ENCODE assay signal across 12 cellular contexts in the genomic region with DNA sequence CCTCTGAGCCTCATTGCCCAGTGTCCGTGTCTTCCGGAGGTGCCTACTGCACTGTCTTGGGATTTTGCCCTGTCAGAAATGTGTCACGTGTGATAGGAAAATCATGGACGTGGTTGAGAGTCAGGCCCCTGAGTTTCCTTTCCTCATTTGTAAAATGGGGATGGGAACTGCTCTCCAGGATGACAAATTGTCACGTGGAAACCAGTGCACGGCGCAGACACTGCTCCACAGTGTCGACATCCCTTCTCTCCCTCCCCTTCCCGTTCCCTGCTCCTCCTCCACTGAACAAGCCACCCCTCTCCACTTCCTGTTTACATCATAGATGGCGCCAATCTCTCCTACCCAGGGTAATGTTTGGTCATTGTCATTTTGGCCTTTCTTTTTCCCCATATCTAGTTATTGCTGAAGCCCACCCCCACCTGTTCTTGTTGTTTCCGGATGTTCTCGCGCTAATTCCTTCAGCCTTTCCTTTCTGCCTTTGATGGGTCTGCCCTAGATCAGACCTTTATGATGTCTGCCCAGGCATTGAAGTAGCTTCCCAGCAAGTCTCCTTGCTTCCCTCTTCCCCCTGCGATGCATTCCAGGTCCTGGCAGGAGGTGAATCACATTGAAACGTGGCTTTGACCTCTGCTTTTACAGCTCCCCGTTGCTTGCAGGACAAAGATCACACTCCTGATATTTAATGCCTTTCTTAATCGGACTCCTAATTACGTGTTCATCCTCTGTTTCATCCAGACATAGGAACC.
A peak's percentile ranks its signal among the peaks of the same experiment; 100 is the strongest.
DNase-seq lines count a peak whose midpoint lies in the region; ATAC-seq and TF ChIP-seq lines count a peak whose summit lies in the region.
"Had no signal": no experiment of that assay in that cellular context is flagged by ENCODE, and none has a peak within 500 bp of the region (broad histone marks: within the 10 kb centered on the region; RNA-seq: fewer than 3 reads in every experiment).

No MANE protein-coding gene starts in this region.

- H3K27me3 ChIP-seq in right lobe of liver (no peaks in the 10 kb centered on the region), stomach (no peaks in the 10 kb centered on the region), mesendoderm (ENCODE audit: insufficient read depth, low read length, poor library complexity) (no peaks in the 10 kb centered on the region)

- H3K4ac ChIP-seq in mesendoderm (ENCODE audit: low read depth, low read length) = no peak overlapping the region

- DNase-seq in NOMO-1 (lab: John Stamatoyannopoulos, UW; ENCODE audit: unreplicated experiment in 2 of 2) (peak; percentile 63 to 80), right lobe of liver (peak in 1 of 3 donors; percentile 63), stomach (no peak), progenitor cell of endocrine pancreas (ENCODE audit: low spot score, unreplicated experiment) (no peak), mesendoderm (no peak)
- no peak for DNase-seq in stimulated activated CD4-positive, alpha-beta T cell treated with anti-CD3 and anti-CD28 coated beads, Interleukin-12 subunit alpha, Interleukin-12 subunit beta, amount 100 ng/mL, for 4 hours
- DNase-seq: activated B cell treated with CpG ODN at 0.5 μM for 24 hours; erythroblast; NCI-H1048; stimulated activated naive CD4-positive, alpha-beta T cell treated with Interleukin-2 at 50 U/mL for 16 hours had no signal

- H2BK15ac ChIP-seq in mesendoderm (replicated peaks; ENCODE audit: low read depth) = no peak overlapping the region

- H3K36me3 Mint-ChIP-seq in progenitor cell of endocrine pancreas (ENCODE audit: insufficient read depth) = peaks cover 13% of the 10 kb centered on the region

- H3K4me1 Mint-ChIP-seq in progenitor cell of endocrine pancreas (ENCODE audit: low read depth) = peaks cover 8% of the 10 kb centered on the region

- no peak overlapping the region for H3K9ac ChIP-seq in mesendoderm (ENCODE audit: low read length)

- ATAC-seq in right lobe of liver (peak; percentile 85 to 89 (median 89)), HG02642 (IDR thresholded peaks at IDR 0.05; ENCODE audit: poor library complexity, unreplicated experiment) (no peak)

- H3K36me3 ChIP-seq in right lobe of liver (no peaks in the 10 kb centered on the region), stomach (peaks cover 0 to 28% (median 26%) of the 10 kb centered on the region in 4 donors), mesendoderm (ENCODE audit: control insufficient read depth, insufficient read depth, low read length) (no peaks in the 10 kb centered on the region)

- H3K18ac ChIP-seq in mesendoderm (ENCODE audit: low read length) = no peak overlapping the region

- peaks cover 7% of the 10 kb centered on the region for H3K9me3 Mint-ChIP-seq in progenitor cell of endocrine pancreas (ENCODE audit: low read depth)
- H3K9me3 Mint-ChIP-seq: activated B cell treated with CpG ODN at 0.5 μM for 24 hours had no signal

- no peak overlapping the region for H3K23ac ChIP-seq in mesendoderm (ENCODE audit: low read length)

- H4K5ac ChIP-seq in mesendoderm (ENCODE audit: low read length) = no peak overlapping the region

- no peak overlapping the region for H2AK5ac ChIP-seq in mesendoderm (ENCODE audit: low read length)

- TF ChIP-seq CTCF in right lobe of liver (IDR thresholded peaks at IDR 0.05) (no peak), stomach (IDR thresholded peaks at IDR 0.05) (no peak), progenitor cell of endocrine pancreas (IDR thresholded peaks at IDR 0.05; ENCODE audit: unreplicated experiment) (no peak)

- no peaks in the 10 kb centered on the region for H3K79me2 ChIP-seq in mesendoderm (ENCODE audit: control insufficient read depth, insufficient read depth, low read length)

- no peaks in the 10 kb centered on the region for H3K27me3 Mint-ChIP-seq in progenitor cell of endocrine pancreas
- H3K27me3 Mint-ChIP-seq: activated B cell treated with CpG ODN at 0.5 μM for 24 hours had no signal

- no peak overlapping the region for H3K4me2 ChIP-seq in mesendoderm (ENCODE audit: low read length)

- H3K4me3 ChIP-seq in right lobe of liver (no peak overlapping the region), stomach (no peak overlapping the region), mesendoderm (ENCODE audit: low read length) (no peak overlapping the region)

- TF ChIP-seq POLR2A in right lobe of liver (IDR thresholded peaks at IDR 0.05) (no peak), stomach (IDR thresholded peaks at IDR 0.05) (no peak)

- H3K79me1 ChIP-seq in mesendoderm (ENCODE audit: low read length) = peaks cover 1% of the 10 kb centered on the region

- H3K9me3 ChIP-seq in right lobe of liver (no peaks in the 10 kb centered on the region), stomach (no peaks in the 10 kb centered on the region)

- H2BK5ac ChIP-seq in mesendoderm (ENCODE audit: low read length) = no peak overlapping the region

- intact Hi-C loops in right lobe of liver (cut with DNase I) (no loop called here), stomach (cut with DNase I; ENCODE audit: low total_unique reads) (no loop called here)

- no peak overlapping the region for H3K27ac Mint-ChIP-seq in progenitor cell of endocrine pancreas
- H3K27ac Mint-ChIP-seq: activated B cell treated with CpG ODN at 0.5 μM for 24 hours had no signal

- 46% methylated on average over 16 of the region's 18 CpGs for WGBS in right lobe of liver (ENCODE audit: insufficient coverage, low coverage, low lambda C conversion rate, missing lambda C conversion rate)
- WGBS in stomach, 5 donors = 79 to 81% (median 80%) methylated on average over 18 of the region's 18 CpGs
- WGBS in mesendoderm (ENCODE audit: extremely low coverage, insufficient coverage, low lambda C conversion rate) = no CpG with 5 or more reads among the region's 18 CpGs

- H4K8ac ChIP-seq in mesendoderm (ENCODE audit: low read depth, low read length) = no peak overlapping the region

- TF ChIP-seq EP300 in stomach (IDR thresholded peaks at IDR 0.05) = no peak

- no peak overlapping the region for H3K56ac ChIP-seq in mesendoderm (ENCODE audit: low read length)

- no peak overlapping the region for H3K4me3 Mint-ChIP-seq in progenitor cell of endocrine pancreas (ENCODE audit: low read depth)
- H3K4me3 Mint-ChIP-seq: activated B cell treated with CpG ODN at 0.5 μM for 24 hours had no signal

- no peak overlapping the region for H2BK120ac ChIP-seq in mesendoderm (ENCODE audit: low read depth, low read length)

- peak overlapping the region; percentile 31 for H3K27ac ChIP-seq in cingulate gyrus (ENCODE audit: low read depth, low read length)
- peak overlapping the region; percentile 41 to 65 (median 55) for H3K27ac ChIP-seq in right lobe of liver
- H3K27ac ChIP-seq in stomach = peak overlapping the region in 3 of 5 donors; percentile 13 to 58 (median 23)
- no peak overlapping the region for H3K27ac ChIP-seq in mesendoderm (ENCODE audit: low read depth, low read length)

- H3K4me1 ChIP-seq in right lobe of liver (peaks cover 0 to 4% (median 0%) of the 10 kb centered on the region in 4 donors), stomach (peaks cover 0 to 12% (median 0%) of the 10 kb centered on the region in 4 donors), mesendoderm (ENCODE audit: control insufficient read depth, low read depth, low read length) (no peaks in the 10 kb centered on the region)

Comparison
In these comparisons a context has a peak if more than half of its experiments do, and no peak if none do; other contexts are left out.
1. DNase-seq: peak in NOMO-1 (2 of 2); none in stomach (single experiment), progenitor cell of endocrine pancreas (single experiment), stimulated activated CD4-positive, alpha-beta T cell treated with anti-CD3 and anti-CD28 coated beads, Interleukin-12 subunit alpha, Interleukin-12 subunit beta, amount 100 ng/mL, for 4 hours (single experiment) and mesendoderm (single experiment).